12 cellular contexts compared by ENCODE assay signal in the genomic region with DNA sequence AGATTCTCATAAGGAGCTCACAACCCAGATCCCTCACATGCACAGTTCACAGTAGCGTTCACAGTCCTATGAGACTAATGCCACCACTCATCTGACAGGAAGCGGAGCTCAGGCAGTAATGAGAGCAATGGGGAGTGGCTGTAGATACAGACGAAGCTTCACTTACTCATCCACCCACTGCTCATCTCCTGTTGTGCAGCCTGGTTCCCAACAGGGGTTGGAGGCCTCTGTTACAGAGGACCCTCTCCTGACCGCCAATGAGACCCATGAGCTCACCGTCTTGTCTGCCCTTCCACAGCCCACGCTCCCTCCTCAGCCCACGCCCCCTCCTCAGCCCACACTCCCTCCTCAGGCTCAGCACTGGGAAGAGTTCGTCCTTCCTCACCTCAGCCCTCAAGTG. TPM values are rescaled to one million over a fixed set of nuclear protein-coding genes. Genes with fewer than 3 reads are reported as not detected.
DNase-seq lines count a peak whose midpoint lies in the region; TF ChIP-seq lines count a peak whose summit lies in the region.
"Had no signal": no experiment of that assay in that cellular context is flagged by ENCODE, and none has a peak within 500 bp of the region (broad histone marks: within the 10 kb centered on the region; RNA-seq: fewer than 3 reads in every experiment).

No MANE protein-coding gene starts in this region.

- H2BK12ac ChIP-seq in mesenchymal stem cell (ENCODE audit: low read length in 2 of 2) = no peak overlapping the region

- H3K4me2 ChIP-seq in mesenchymal stem cell (ENCODE audit: low read length, poor library complexity, severe bottlenecking) = no peak overlapping the region

- in situ Hi-C loops in transverse colon (cut with MboI; ENCODE audit: low pct_ligation_motif_present in 1 of 4, low pct_unique_long_range_greater_than_20kb in 1 of 4, low sequenced_read_pairs in 3 of 4) = loop anchor here in 1 of 4 donors (25.0 kb wide), 1 partner anchor 294 kb away; no protein-coding TSS in a partner anchor

- H3K14ac ChIP-seq in mesenchymal stem cell (ENCODE audit: low read length in 2 of 2) = no peak overlapping the region

- H2BK5ac ChIP-seq in mesenchymal stem cell (ENCODE audit: low read depth, low read length, poor library complexity, severe bottlenecking) = no peak overlapping the region

- TF ChIP-seq EP300 in transverse colon (IDR thresholded peaks at IDR 0.05; ENCODE audit: low read depth) = no peak

- H3K27me3 ChIP-seq in transverse colon (no peaks in the 10 kb centered on the region), mesenchymal stem cell (ENCODE audit: control insufficient read depth in 1 of 2, insufficient read depth in 1 of 2, low read length in 2 of 2) (peaks cover 0 to 47% of the 10 kb centered on the region in 2 experiments)

- H3K18ac ChIP-seq in mesenchymal stem cell (ENCODE audit: low read depth in 1 of 2, low read length in 2 of 2) = no peak overlapping the region

- intact Hi-C loops in head of caudate nucleus (cut with DNase I) (no loop called here), transverse colon (cut with DNase I; ENCODE audit: low total_unique reads) (no loop called here)

- H3K23ac ChIP-seq in mesenchymal stem cell (ENCODE audit: low read length in 2 of 2) = no peak overlapping the region

- H3K4me1 ChIP-seq in transverse colon = peaks cover 12 to 42% (median 21%) of the 10 kb centered on the region in 4 donors
- H3K4me1 ChIP-seq in mesenchymal stem cell (ENCODE audit: control insufficient read depth, insufficient read depth, low read depth, low read length) = peaks cover 37% of the 10 kb centered on the region
- H3K4me1 ChIP-seq: prostate gland had no signal

- H2BK120ac ChIP-seq in mesenchymal stem cell (ENCODE audit: low read depth, low read length) = no peak overlapping the region

- no peak overlapping the region for H2AK5ac ChIP-seq in mesenchymal stem cell (ENCODE audit: low read length, severe bottlenecking)

- WGBS in transverse colon (ENCODE audit: low coverage in 1 of 2), 2 donors = 80 to 83% methylated on average over 1 to 8 of the region's 8 CpGs
- WGBS in mesenchymal stem cell = 76% methylated on average over 8 of the region's 8 CpGs

- no peaks in the 10 kb centered on the region for H3K79me1 ChIP-seq in mesenchymal stem cell (replicated peaks; ENCODE audit: low read length, poor library complexity, severe bottlenecking)

- H3K4me3 ChIP-seq in transverse colon = no peak overlapping the region
- H3K4me3 ChIP-seq in mesenchymal stem cell (ENCODE audit: insufficient read depth in 1 of 2, low read depth in 1 of 2, low read length in 2 of 2) = no peak overlapping the region
- H3K4me3 ChIP-seq: prostate gland had no signal

- DNase-seq in activated T-cell treated with anti-CD3 and anti-CD28 coated beads for 1 hour (ENCODE audit: low read depth) (peak; percentile 34), activated T-cell treated with anti-CD3 and anti-CD28 coated beads for 24 hours (ENCODE audit: low read depth) (peak; percentile 48), head of caudate nucleus (peak in 23 of 42 donors; percentile 10 to 76 (median 42)), transverse colon (peak; percentile 51), HUDEP-2 (lab: John Stamatoyannopoulos, UW; ENCODE audit: unreplicated experiment in 76 of 76) (no peak), HEK293T (ENCODE audit: extremely low spot score) (no peak), mesenchymal stem cell (no peak)
- DNase-seq in activated T-cell treated with anti-CD3 and anti-CD28 coated beads, Interleukin-2, amount 50 U/mL, for 1 hour = no peak
- DNase-seq: NCI-H69 had no signal

- H3K27ac ChIP-seq in transverse colon (peak overlapping the region in 1 of 4 donors; percentile 41), mesenchymal stem cell (ENCODE audit: low read length, poor library complexity, severe bottlenecking) (no peak overlapping the region)
- H3K27ac ChIP-seq: prostate gland had no signal

- no peak overlapping the region for H3K4ac ChIP-seq in mesenchymal stem cell (ENCODE audit: low read depth in 1 of 2, low read length in 2 of 2)

- H3K9me3 ChIP-seq in transverse colon = no peaks in the 10 kb centered on the region
- H3K9me3 ChIP-seq in mesenchymal stem cell (ENCODE audit: control insufficient read depth, low read length) = no peaks in the 10 kb centered on the region
- H3K9me3 ChIP-seq: prostate gland had no signal

- H2BK15ac ChIP-seq in mesenchymal stem cell (ENCODE audit: low read depth, poor library complexity, severe bottlenecking) = no peak overlapping the region

- H3K9ac ChIP-seq in mesenchymal stem cell (ENCODE audit: low read length) = no peak overlapping the region

- POLR2A ChIA-PET in HEK293T (lab: Yijun Ruan, JAX) = no interaction called here

- H3K36me3 ChIP-seq in transverse colon (no peaks in the 10 kb centered on the region), mesenchymal stem cell (ENCODE audit: control insufficient read depth in 1 of 2, insufficient read depth in 2 of 2, low read depth in 1 of 2, low read length in 2 of 2) (no peaks in the 10 kb centered on the region)
- H3K36me3 ChIP-seq: prostate gland had no signal

- no peak overlapping the region for H4K8ac ChIP-seq in mesenchymal stem cell (ENCODE audit: low read length)

- no peak overlapping the region for H4K91ac ChIP-seq in mesenchymal stem cell (ENCODE audit: low read length)

- H2AFZ ChIP-seq in mesenchymal stem cell (ENCODE audit: low read depth, low read length) = no peak overlapping the region

- CTCF ChIA-PET in HEK293T (lab: Yijun Ruan, JAX) = interaction anchor here (0.6 kb wide), 2 partner anchors 349 to 669 kb away, joined by 3 read pairs; no protein-coding TSS in a partner anchor

- TF ChIP-seq POLR2A in transverse colon (IDR thresholded peaks at IDR 0.05) = no peak

- TF ChIP-seq CTCF in transverse colon (IDR thresholded peaks at IDR 0.05) = no peak

TF ChIP-seq in HEK293T, 16 proteins besides CTCF, POLR2A, EP300 and RAD21:
- no peak for TF ChIP-seq SP1 (IDR thresholded peaks at IDR 0.05)
- TF ChIP-seq FOXA1 (IDR thresholded peaks at IDR 0.05) = no peak
- no peak for TF ChIP-seq TARDBP (IDR thresholded peaks at IDR 0.05)
- TF ChIP-seq, protein P1, sequence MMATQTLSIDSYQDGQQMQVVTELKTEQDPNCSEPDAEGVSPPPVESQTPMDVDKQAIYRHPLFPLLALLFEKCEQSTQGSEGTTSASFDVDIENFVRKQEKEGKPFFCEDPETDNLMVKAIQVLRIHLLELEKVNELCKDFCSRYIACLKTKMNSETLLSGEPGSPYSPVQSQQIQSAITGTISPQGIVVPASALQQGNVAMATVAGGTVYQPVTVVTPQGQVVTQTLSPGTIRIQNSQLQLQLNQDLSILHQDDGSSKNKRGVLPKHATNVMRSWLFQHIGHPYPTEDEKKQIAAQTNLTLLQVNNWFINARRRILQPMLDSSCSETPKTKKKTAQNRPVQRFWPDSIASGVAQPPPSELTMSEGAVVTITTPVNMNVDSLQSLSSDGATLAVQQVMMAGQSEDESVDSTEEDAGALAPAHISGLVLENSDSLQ (IDR thresholded peaks at IDR 0.05) = no peak
TF ChIP-seq in HEK293T: peak in this region for 0.

RNA-seq across cellular contexts. Expression of a gene that starts 39.6 kb away (rescaled TPM):
- 1 to 10 TPM in 3 of 4 donors, under 1 TPM in 1; 0.80 to 10.0 (median 8.0) TPM for total RNA-seq in transverse colon
- 0.10 TPM for polyA plus RNA-seq in mesenchymal stem cell (2013, experiment 1 of 2)
- polyA plus RNA-seq in mesenchymal stem cell (2013, experiment 2 of 2) = 0.10 TPM
- total RNA-seq: T-helper 1 cell treated with Interleukin-12 subunit alpha and Interleukin-12 subunit beta and Interleukin-4 antibody, amounts not matched to agents 30 ng/mL and 1 ng/mL, for 36 hours had no signal

RNA-seq across cellular contexts. Expression of a gene that starts 52.8 kb away (rescaled TPM):
- 1 to 10 TPM in 1 of 4 donors, under 1 TPM in 2, not detected in 1; 0.37 to 3.0 (median 0.82) TPM for total RNA-seq in transverse colon
- not detected for polyA plus RNA-seq in mesenchymal stem cell (2013, experiment 1 of 2)
- not detected for polyA plus RNA-seq in mesenchymal stem cell (2013, experiment 2 of 2)
- total RNA-seq: astrocyte had no signal

RNA-seq across cellular contexts. Expression of a gene that starts 57.2 kb away (rescaled TPM):
- total RNA-seq in transverse colon = 100 to 1,000 TPM in 3 of 4 donors, 10 to 100 TPM in 1; 80.8 to 139 (median 117) TPM
- polyA plus RNA-seq in mesenchymal stem cell (2013, experiment 1 of 2) = 3.0 TPM
- 3.2 TPM for polyA plus RNA-seq in mesenchymal stem cell (2013, experiment 2 of 2)

Comparison
In these comparisons a context has a peak if more than half of its experiments do, and no peak if none do; other contexts are left out.
1. DNase-seq: peak in activated T-cell treated with anti-CD3 and anti-CD28 coated beads for 1 hour (single experiment), activated T-cell treated with anti-CD3 and anti-CD28 coated beads for 24 hours (single experiment), head of caudate nucleus (23 of 42) and transverse colon (single experiment); none in activated T-cell treated with anti-CD3 and anti-CD28 coated beads, Interleukin-2, amount 50 U/mL, for 1 hour (single experiment), HUDEP-2 (0 of 76), HEK293T (single experiment) and mesenchymal stem cell (single experiment).